ENCODE assay signal across 26 cellular contexts in genomic region chr15:35911052-35911780, GRCh38.
"Had no signal": no experiment of that assay in that cellular context is flagged by ENCODE, and none has a peak within 500 bp of the region (broad histone marks: within the 10 kb centered on the region; RNA-seq: fewer than 3 reads in every experiment).

No MANE protein-coding gene starts in this region.

- H3K27ac ChIP-seq: lower lobe of right lung, testis, uterus, VCaP had no signal

- H3K4me1 ChIP-seq: lower lobe of right lung, testis, uterus had no signal

- ATAC-seq: activated CD8-positive, alpha-beta memory T cell treated with anti-CD3 and anti-CD28 coated beads, Interleukin-2, amount 10 ng/mL, durations not matched to agents 7 days and 5 days; activated CD8-positive, alpha-beta T cell treated with anti-CD3 and anti-CD28 coated beads for 36 hours; left colon; lower lobe of right lung; mucosa of descending colon; stimulated activated naive B cell treated with anti-CD40 and anti-IgM and Interleukin-4, amounts not matched to agents 10 μg/mL and 1 μg/mL and 100 μg/mL, for 72 hours had no signal

- H3K36me3 ChIP-seq: lower lobe of right lung, uterus had no signal

- DNase-seq: activated CD4-positive, alpha-beta T cell treated with anti-CD3 and anti-CD28 coated beads, Interleukin-2, amount 10 ng/mL, durations not matched to agents 7 days and 5 days; activated CD4-positive, CD25-positive, alpha-beta regulatory T cell treated with anti-CD3 and anti-CD28 coated beads, Interleukin-2, amount 50 U/mL, for 72 hours; activated CD8-positive, alpha-beta memory T cell treated with anti-CD3 and anti-CD28 coated beads, Interleukin-2, amount 10 ng/mL, durations not matched to agents 7 days and 5 days; activated CD8-positive, alpha-beta T cell treated with anti-CD3 and anti-CD28 coated beads for 36 hours; activated gamma-delta T cell; activated naive CD4-positive, alpha-beta T cell treated with anti-CD3 and anti-CD28 coated beads, Interleukin-2, amount 50 U/mL, for 16 hours; activated T-cell treated with anti-CD3 and anti-CD28 coated beads for 4 hours; anterior cingulate cortex; caudate nucleus; effector CD4-positive, alpha-beta T cell; left colon; lower lobe of right lung; mesendoderm; mucosa of descending colon; nucleus accumbens; posterior cingulate gyrus; stimulated activated CD4-positive, alpha-beta T cell treated with anti-CD3 and anti-CD28 coated beads, Interleukin-2, amount 100 ng/mL, for 48 hours; stimulated activated CD8-positive, alpha-beta memory T cell treated with anti-CD3 and anti-CD28 coated beads, Interleukin-4, amount 100 ng/mL, for 48 hours; stimulated activated naive B cell treated with anti-CD40 and anti-IgM and Interleukin-4, amounts not matched to agents 10 μg/mL and 1 μg/mL and 100 μg/mL, for 72 hours; testis; trophoblast cell; uterus had no signal

- H3K27ac Mint-ChIP-seq: activated CD4-positive, alpha-beta T cell treated with anti-CD3 and anti-CD28 coated beads, Interleukin-2, amount 10 ng/mL, durations not matched to agents 7 days and 5 days; activated CD8-positive, alpha-beta memory T cell treated with anti-CD3 and anti-CD28 coated beads, Interleukin-2, amount 10 ng/mL, durations not matched to agents 7 days and 5 days; activated CD8-positive, alpha-beta T cell treated with anti-CD3 and anti-CD28 coated beads for 36 hours; activated T-helper 1 cell treated with anti-CD3 and anti-CD28 coated beads, Interleukin-12 subunit alpha, Interleukin-12 subunit beta, Interleukin-2, Interleukin-4 antibody, amounts not matched to agents 30 ng/mL and 10 ng/mL and 1 ng/mL, durations not matched to agents 14 hours and 24 hours and 36 hours; dendritic cell treated with granulocyte-macrophage colony-stimulating factor and Interleukin-4, amounts not matched to agents 40 ng/mL and 50 ng/mL, for 4 days; stimulated activated naive B cell treated with anti-CD40 and anti-IgM and Interleukin-4, amounts not matched to agents 10 μg/mL and 1 μg/mL and 100 μg/mL, for 72 hours had no signal

- H3K27me3 Mint-ChIP-seq: activated CD4-positive, alpha-beta T cell treated with anti-CD3 and anti-CD28 coated beads, Interleukin-2, amount 10 ng/mL, durations not matched to agents 7 days and 5 days; activated CD8-positive, alpha-beta memory T cell treated with anti-CD3 and anti-CD28 coated beads, Interleukin-2, amount 10 ng/mL, durations not matched to agents 7 days and 5 days; activated CD8-positive, alpha-beta T cell treated with anti-CD3 and anti-CD28 coated beads for 36 hours; dendritic cell treated with granulocyte-macrophage colony-stimulating factor and Interleukin-4, amounts not matched to agents 40 ng/mL and 50 ng/mL, for 4 days; stimulated activated naive B cell treated with anti-CD40 and anti-IgM and Interleukin-4, amounts not matched to agents 10 μg/mL and 1 μg/mL and 100 μg/mL, for 72 hours had no signal

- H3K36me3 Mint-ChIP-seq: activated CD8-positive, alpha-beta memory T cell treated with anti-CD3 and anti-CD28 coated beads, Interleukin-2, amount 10 ng/mL, durations not matched to agents 7 days and 5 days; brain; stimulated activated naive B cell treated with anti-CD40 and anti-IgM and Interleukin-4, amounts not matched to agents 10 μg/mL and 1 μg/mL and 100 μg/mL, for 72 hours had no signal

- H3K4me1 Mint-ChIP-seq: activated CD4-positive, alpha-beta T cell treated with anti-CD3 and anti-CD28 coated beads, Interleukin-2, amount 10 ng/mL, durations not matched to agents 7 days and 5 days; activated CD8-positive, alpha-beta memory T cell treated with anti-CD3 and anti-CD28 coated beads, Interleukin-2, amount 10 ng/mL, durations not matched to agents 7 days and 5 days; stimulated activated naive B cell treated with anti-CD40 and anti-IgM and Interleukin-4, amounts not matched to agents 10 μg/mL and 1 μg/mL and 100 μg/mL, for 72 hours had no signal

- H3K9me3 ChIP-seq: lower lobe of right lung, mucosa of descending colon, testis, uterus had no signal

- H3K4me3 Mint-ChIP-seq: activated CD4-positive, alpha-beta T cell treated with anti-CD3 and anti-CD28 coated beads, Interleukin-2, amount 10 ng/mL, durations not matched to agents 7 days and 5 days; activated CD8-positive, alpha-beta memory T cell treated with anti-CD3 and anti-CD28 coated beads, Interleukin-2, amount 10 ng/mL, durations not matched to agents 7 days and 5 days; activated CD8-positive, alpha-beta T cell treated with anti-CD3 and anti-CD28 coated beads for 36 hours; activated T-helper 1 cell treated with anti-CD3 and anti-CD28 coated beads, Interleukin-12 subunit alpha, Interleukin-12 subunit beta, Interleukin-2, Interleukin-4 antibody, amounts not matched to agents 30 ng/mL and 10 ng/mL and 1 ng/mL, durations not matched to agents 14 hours and 24 hours and 36 hours; brain; dendritic cell treated with granulocyte-macrophage colony-stimulating factor and Interleukin-4, amounts not matched to agents 40 ng/mL and 50 ng/mL, for 4 days; stimulated activated naive B cell treated with anti-CD40 and anti-IgM and Interleukin-4, amounts not matched to agents 10 μg/mL and 1 μg/mL and 100 μg/mL, for 72 hours had no signal

- H3K4me3 ChIP-seq: lower lobe of right lung, mucosa of descending colon, testis, uterus had no signal

- H3K27me3 ChIP-seq: testis, uterus had no signal
